Comparison of ENCODE assay signal across 10 cellular contexts in the genomic region with DNA sequence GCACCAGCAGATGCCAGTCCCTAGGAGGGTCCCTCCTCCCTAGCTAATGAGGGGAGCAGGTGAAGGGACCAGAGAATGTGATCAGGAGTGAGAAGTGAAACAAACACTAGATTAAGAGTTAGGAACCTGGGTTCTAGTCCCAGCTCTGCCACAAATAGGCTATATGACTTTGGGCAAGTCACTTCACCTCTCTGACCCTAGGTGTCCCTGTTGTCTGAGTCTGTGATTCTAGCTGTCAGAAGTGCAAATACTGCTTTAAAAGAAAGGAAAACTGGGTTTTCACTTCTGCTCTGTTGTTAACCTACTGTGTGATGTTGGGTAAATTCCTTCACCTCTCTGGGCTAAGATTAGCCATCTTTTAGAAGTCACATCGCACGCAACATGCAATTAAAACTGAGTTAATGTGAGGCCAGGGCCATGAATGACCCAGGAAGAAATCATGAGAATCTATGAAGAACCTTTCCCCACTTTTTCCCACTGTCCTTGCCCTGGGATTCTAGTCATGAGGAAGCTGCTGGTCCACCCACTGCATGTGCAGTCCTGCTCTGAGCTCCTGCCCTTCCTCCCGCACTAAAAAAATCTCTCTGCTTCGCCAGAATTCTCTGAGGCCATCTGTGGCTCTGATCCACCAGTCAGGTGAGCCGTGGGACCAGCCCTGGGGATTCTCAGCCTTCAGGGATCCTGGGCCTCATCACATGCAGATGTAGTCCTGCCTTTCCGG.
DNase-seq lines count a peak whose midpoint lies in the region; ATAC-seq, FAIRE-seq and TF ChIP-seq lines count a peak whose summit lies in the region.
"Had no signal": no experiment of that assay in that cellular context is flagged by ENCODE, and none has a peak within 500 bp of the region (broad histone marks: within the 10 kb centered on the region; RNA-seq: fewer than 3 reads in every experiment).

No MANE protein-coding gene starts in this region.

- TF ChIP-seq POLR2A in esophagus squamous epithelium (IDR thresholded peaks at IDR 0.05) (no peak), GM12891 (IDR thresholded peaks at IDR 0.05; ENCODE audit: low read depth, low read length) (no peak)

- H3K4me1 ChIP-seq in esophagus squamous epithelium (peaks cover 3 to 26% (median 3%) of the 10 kb centered on the region in 3 donors), smooth muscle cell (ENCODE audit: low read depth) (no peaks in the 10 kb centered on the region)

- DNase-seq in activated naive CD4-positive, alpha-beta T cell treated with anti-CD3 and anti-CD28 coated beads, Interleukin-2, amount 10 ng/mL, durations not matched to agents 7 days and 5 days = peak; percentile 59
- no peak for DNase-seq in activated naive CD4-positive, alpha-beta T cell treated with Interleukin-2 at 50 U/mL for 16 hours
- DNase-seq in OCI-M1 (lab: John Stamatoyannopoulos, UW) = peak; percentile 33
- DNase-seq in esophagus squamous epithelium (lab: John Stamatoyannopoulos, UW) = no peak
- DNase-seq in smooth muscle cell (lab: John Stamatoyannopoulos, UW; ENCODE audit: unreplicated experiment) = no peak
- DNase-seq in mucosa of gallbladder (ENCODE audit: low spot score) = no peak
- no peak for DNase-seq in GM12891 (ENCODE audit: insufficient read length, low spot score)
- DNase-seq: NCI-H748 treated with DMSO at 0.1 percent for 48 hours had no signal

- no peak for TF ChIP-seq CTCF in esophagus squamous epithelium (IDR thresholded peaks at IDR 0.05)
- TF ChIP-seq CTCF in smooth muscle cell (IDR thresholded peaks at IDR 0.05; ENCODE audit: borderline replicate concordance, insufficient read depth, poor library complexity, severe bottlenecking) = peak; percentile 20

- no peak overlapping the region for H3K4me2 ChIP-seq in smooth muscle cell

- intact Hi-C loops in esophagus squamous epithelium (cut with DNase I) = no loop called here

- no peak overlapping the region for H3K27ac Mint-ChIP-seq in activated naive CD4-positive, alpha-beta T cell treated with anti-CD3 and anti-CD28 coated beads, Interleukin-2, amount 10 ng/mL, durations not matched to agents 7 days and 5 days
- H3K27ac Mint-ChIP-seq: activated naive CD8-positive, alpha-beta T cell had no signal

- no peak for FAIRE-seq in GM12891 (lab: Jason Lieb, UNC)

- no peak overlapping the region for H3K4me3 ChIP-seq in esophagus squamous epithelium
- H3K4me3 ChIP-seq in smooth muscle cell = no peak overlapping the region

- H3K27me3 ChIP-seq in esophagus squamous epithelium = peaks cover 0 to 4% (median 0%) of the 10 kb centered on the region in 4 donors
- no peaks in the 10 kb centered on the region for H3K27me3 ChIP-seq in smooth muscle cell (ENCODE audit: low read depth)

- no peaks in the 10 kb centered on the region for H3F3A ChIP-seq in smooth muscle cell (ENCODE audit: low read depth)

- H3K9me3 ChIP-seq in esophagus squamous epithelium (no peaks in the 10 kb centered on the region), smooth muscle cell (replicated peaks; ENCODE audit: low read depth) (no peaks in the 10 kb centered on the region)

- H3K4me1 Mint-ChIP-seq in activated naive CD4-positive, alpha-beta T cell treated with anti-CD3 and anti-CD28 coated beads, Interleukin-2, amount 10 ng/mL, durations not matched to agents 7 days and 5 days = peaks cover 39% of the 10 kb centered on the region

- H3K27me3 Mint-ChIP-seq in activated naive CD4-positive, alpha-beta T cell treated with anti-CD3 and anti-CD28 coated beads, Interleukin-2, amount 10 ng/mL, durations not matched to agents 7 days and 5 days = peaks cover 31% of the 10 kb centered on the region
- H3K27me3 Mint-ChIP-seq: activated naive CD8-positive, alpha-beta T cell had no signal

- peak overlapping the region in 3 of 4 donors; percentile 49 to 77 (median 73) for H3K27ac ChIP-seq in esophagus squamous epithelium
- no peak overlapping the region for H3K27ac ChIP-seq in smooth muscle cell (ENCODE audit: low read depth)

- no peaks in the 10 kb centered on the region for H4K20me1 ChIP-seq in smooth muscle cell (ENCODE audit: low read depth)

- no peaks in the 10 kb centered on the region for H3K36me3 ChIP-seq in esophagus squamous epithelium
- no peaks in the 10 kb centered on the region for H3K36me3 ChIP-seq in smooth muscle cell (ENCODE audit: low read depth)

- no peak overlapping the region for H3K9ac ChIP-seq in smooth muscle cell (ENCODE audit: low read depth)

- H3K36me3 Mint-ChIP-seq in activated naive CD4-positive, alpha-beta T cell treated with anti-CD3 and anti-CD28 coated beads, Interleukin-2, amount 10 ng/mL, durations not matched to agents 7 days and 5 days = peaks cover 16% of the 10 kb centered on the region
- H3K36me3 Mint-ChIP-seq: activated naive CD8-positive, alpha-beta T cell had no signal

- no peak overlapping the region for H3K4me3 Mint-ChIP-seq in activated naive CD4-positive, alpha-beta T cell treated with anti-CD3 and anti-CD28 coated beads, Interleukin-2, amount 10 ng/mL, durations not matched to agents 7 days and 5 days
- H3K4me3 Mint-ChIP-seq: activated naive CD8-positive, alpha-beta T cell had no signal

- H3K9me3 Mint-ChIP-seq in activated naive CD4-positive, alpha-beta T cell treated with anti-CD3 and anti-CD28 coated beads, Interleukin-2, amount 10 ng/mL, durations not matched to agents 7 days and 5 days = no peaks in the 10 kb centered on the region

- 68 to 81% methylated on average over 2 to 4 of the region's 6 CpGs for WGBS in esophagus squamous epithelium, 2 donors
- WGBS in smooth muscle cell (ENCODE audit: low lambda C conversion rate) = 81% methylated on average over 6 of the region's 6 CpGs

- CTCF ChIA-PET in activated naive CD4-positive, alpha-beta T cell treated with anti-CD3 and anti-CD28 coated beads, Interleukin-2, amount 10 ng/mL, durations not matched to agents 7 days and 5 days (lab: Charles Lee) = interaction anchor here (0.8 to 12.4 kb wide), 27 partner anchors 9 to 950 kb away, joined by 3 to 240 read pairs (median 4); a partner anchor contains a TSS

- H2AFZ ChIP-seq in smooth muscle cell (ENCODE audit: low read depth) = no peak overlapping the region

- ATAC-seq in HG02938 (IDR thresholded peaks at IDR 0.05; ENCODE audit: unreplicated experiment) = no peak

- H3K79me2 ChIP-seq in smooth muscle cell (ENCODE audit: low read depth) = no peaks in the 10 kb centered on the region

TF ChIP-seq in GM12891, 5 proteins besides CTCF, POLR2A, EP300 and RAD21:
- TF ChIP-seq POU2F2 (IDR thresholded peaks at IDR 0.05; ENCODE audit: low read depth, low read length) (no peak), TAF1 (IDR thresholded peaks at IDR 0.05; ENCODE audit: low read depth, low read length) (no peak), PAX5 (IDR thresholded peaks at IDR 0.05; ENCODE audit: insufficient read depth, low read length, severe bottlenecking) (no peak), SPI1 (IDR thresholded peaks at IDR 0.05; ENCODE audit: low read depth, low read length) (no peak), POLR2AphosphoS5 (IDR thresholded peaks at IDR 0.05; ENCODE audit: low read depth, low read length) (no peak)

Comparison
In these comparisons a context has a peak if more than half of its experiments do, and no peak if none do; other contexts are left out.
1. DNase-seq: peak in activated naive CD4-positive, alpha-beta T cell treated with anti-CD3 and anti-CD28 coated beads, Interleukin-2, amount 10 ng/mL, durations not matched to agents 7 days and 5 days (single experiment) and OCI-M1 (single experiment); none in activated naive CD4-positive, alpha-beta T cell treated with Interleukin-2 at 50 U/mL for 16 hours (single experiment), esophagus squamous epithelium (single experiment), smooth muscle cell (single experiment), mucosa of gallbladder (single experiment) and GM12891 (single experiment).